ENCODE assay signal across 12 cellular contexts in the genomic region with DNA sequence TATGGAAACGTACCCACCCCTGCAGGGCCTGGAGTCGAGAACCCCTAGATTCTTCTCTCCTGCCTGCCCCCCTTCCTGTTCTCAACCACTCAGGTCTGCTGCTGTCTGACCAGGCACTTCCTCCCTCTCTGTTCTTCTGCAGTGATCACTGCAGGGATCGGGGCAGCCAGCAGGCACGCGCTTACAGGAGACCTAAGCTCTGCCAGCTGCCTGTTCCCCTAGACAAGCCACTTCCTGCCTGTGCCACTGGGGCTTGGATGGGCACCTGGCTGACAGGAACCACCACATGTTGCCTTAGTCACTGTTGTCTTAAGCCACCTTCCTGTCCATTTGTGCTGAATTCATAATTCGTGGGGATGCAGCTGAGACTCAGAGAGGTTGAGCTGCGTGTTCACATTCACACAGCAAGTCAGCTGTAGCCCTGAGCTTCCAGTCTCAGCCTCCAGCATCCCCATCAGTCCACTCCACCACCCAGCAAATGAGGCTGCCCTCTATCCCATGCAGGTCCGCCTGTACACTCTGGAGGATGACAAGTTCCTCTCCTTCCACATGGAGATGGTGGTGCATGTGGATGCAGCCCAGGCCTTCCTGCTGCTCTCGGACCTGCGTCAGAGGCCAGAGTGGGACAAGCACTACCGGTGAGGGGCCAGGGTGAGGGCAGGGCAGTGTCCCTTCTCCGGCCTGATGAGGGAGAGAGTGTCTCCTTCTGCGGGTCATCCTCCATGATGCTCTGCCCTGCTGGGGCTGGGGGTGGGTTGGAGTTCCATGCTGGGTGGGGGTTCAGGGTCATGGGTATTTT. TPM values are rescaled to one million over a fixed set of nuclear protein-coding genes. Genes with fewer than 3 reads are reported as not detected.
DNase-seq lines count a peak whose midpoint lies in the region; ATAC-seq and TF ChIP-seq lines count a peak whose summit lies in the region.
"Had no signal": no experiment of that assay in that cellular context is flagged by ENCODE, and none has a peak within 500 bp of the region (broad histone marks: within the 10 kb centered on the region; RNA-seq: fewer than 3 reads in every experiment).

No MANE protein-coding gene starts in this region.

- 93 to 95% methylated on average over 11 to 13 of the region's 13 CpGs for whole genome bisulfite sequencing in endodermal cell (ENCODE audit: insufficient coverage in 1 of 2, insufficient read length in 1 of 2), 2 experiments

- H3K9me3 ChIP-seq in Loucy (ENCODE audit: insufficient read depth, low read depth, low read length) (no peaks in the 10 kb centered on the region), endodermal cell (ENCODE audit: control insufficient read depth, low read length) (no peaks in the 10 kb centered on the region)
- H3K9me3 ChIP-seq: heart right ventricle, pancreas, SJSA1 had no signal

- DNase-seq in DMS153 treated with DMSO at 0.1 percent for 48 hours (lab: John Stamatoyannopoulos, UW; ENCODE audit: unreplicated experiment), result peak; percentile 64
- DNase-seq in activated CD8-positive, alpha-beta T cell treated with anti-CD3 and anti-CD28 coated beads for 36 hours, result peak; percentile 56
- peak; percentile 38 to 41 for DNase-seq in lung microvascular endothelial cell (ENCODE audit: low read depth in 2 of 2)
- no peak for DNase-seq in AG08395 (ENCODE audit: low spot score)
- no peak for DNase-seq in endodermal cell
- DNase-seq: anterior cingulate cortex, heart right ventricle, pancreas had no signal

- TF ChIP-seq CTCF in Loucy (conservative IDR thresholded peaks at IDR 0.05; ENCODE audit: low read length) (no peak), endodermal cell (conservative IDR thresholded peaks at IDR 0.05) (no peak)
- TF ChIP-seq CTCF in activated CD8-positive, alpha-beta T cell treated with anti-CD3 and anti-CD28 coated beads for 36 hours (IDR thresholded peaks at IDR 0.05), result no peak

- H3K9ac ChIP-seq in Loucy (ENCODE audit: low read depth, low read length, poor library complexity, severe bottlenecking) (peak overlapping the region; percentile 44), endodermal cell (ENCODE audit: extremely low read depth, low read length, poor library complexity, severe bottlenecking) (no peak overlapping the region)

- H2AFZ ChIP-seq in Loucy (ENCODE audit: low read length), result no peak overlapping the region

- peaks cover 8% of the 10 kb centered on the region; the same call in 1 of the 2 replicates for H3F3A ChIP-seq in Loucy (ENCODE audit: low read depth)

- H3K36me3 ChIP-seq in Loucy (ENCODE audit: insufficient read depth, low read length), result no peaks in the 10 kb centered on the region
- H3K36me3 ChIP-seq in endodermal cell (ENCODE audit: control insufficient read depth, insufficient read depth, low read length), result no peaks in the 10 kb centered on the region
- H3K36me3 ChIP-seq: pancreas, SJSA1 had no signal

- peak overlapping the region; percentile 16 for H3K27ac Mint-ChIP-seq in activated CD8-positive, alpha-beta T cell treated with anti-CD3 and anti-CD28 coated beads for 36 hours
- H3K27ac Mint-ChIP-seq in endodermal cell, result no peak overlapping the region

- no peaks in the 10 kb centered on the region for H3K9me3 Mint-ChIP-seq in activated CD8-positive, alpha-beta T cell treated with anti-CD3 and anti-CD28 coated beads for 36 hours
- no peaks in the 10 kb centered on the region for H3K9me3 Mint-ChIP-seq in endodermal cell

- H3K27ac ChIP-seq in endodermal cell (ENCODE audit: low read depth, low read length), result no peak overlapping the region
- H3K27ac ChIP-seq: heart right ventricle, pancreas, SJSA1 had no signal

- H3K4me3 Mint-ChIP-seq in activated CD8-positive, alpha-beta T cell treated with anti-CD3 and anti-CD28 coated beads for 36 hours, result no peak overlapping the region
- H3K4me3 Mint-ChIP-seq in endodermal cell, result no peak overlapping the region

- H3K4me3 ChIP-seq in Loucy (ENCODE audit: low read length, poor library complexity, severe bottlenecking), result peak overlapping the region; percentile 53
- no peak overlapping the region for H3K4me3 ChIP-seq in endodermal cell (ENCODE audit: low read length)
- H3K4me3 ChIP-seq: heart right ventricle, pancreas, SJSA1 had no signal

- peak; percentile 89 for ATAC-seq in activated CD8-positive, alpha-beta T cell treated with anti-CD3 and anti-CD28 coated beads for 36 hours
- ATAC-seq in HG02610 (IDR thresholded peaks at IDR 0.05; ENCODE audit: unreplicated experiment) (no peak), GM18520 (IDR thresholded peaks at IDR 0.05; ENCODE audit: unreplicated experiment) (no peak)
- ATAC-seq: heart right ventricle had no signal

- CTCF ChIA-PET in activated CD8-positive, alpha-beta T cell treated with anti-CD3 and anti-CD28 coated beads for 36 hours (lab: Charles Lee), result no interaction called here

- H3K27me3 ChIP-seq in Loucy (ENCODE audit: insufficient read depth, low read length, poor library complexity, severe bottlenecking) (no peaks in the 10 kb centered on the region), endodermal cell (ENCODE audit: control insufficient read depth, insufficient read depth, low read length, poor library complexity, severe bottlenecking) (no peaks in the 10 kb centered on the region)
- H3K27me3 ChIP-seq: heart right ventricle, pancreas, SJSA1 had no signal

- H3K79me2 ChIP-seq in Loucy (ENCODE audit: insufficient read depth, low read length), result no peaks in the 10 kb centered on the region

- H3K4me1 Mint-ChIP-seq in activated CD8-positive, alpha-beta T cell treated with anti-CD3 and anti-CD28 coated beads for 36 hours (ENCODE audit: low read depth), result peaks cover 11% of the 10 kb centered on the region
- no peaks in the 10 kb centered on the region for H3K4me1 Mint-ChIP-seq in endodermal cell

- no peaks in the 10 kb centered on the region for H3K9me2 ChIP-seq in Loucy (replicated peaks; ENCODE audit: low read depth, low read length)

- no peaks in the 10 kb centered on the region for H3K36me3 Mint-ChIP-seq in activated CD8-positive, alpha-beta T cell treated with anti-CD3 and anti-CD28 coated beads for 36 hours (ENCODE audit: low read depth)
- H3K36me3 Mint-ChIP-seq in endodermal cell (ENCODE audit: low read depth), result no peaks in the 10 kb centered on the region

- peak overlapping the region; percentile 66 for H3K4me2 ChIP-seq in Loucy (ENCODE audit: low read depth, low read length, poor library complexity, severe bottlenecking)

- POLR2A ChIA-PET in activated CD8-positive, alpha-beta T cell treated with anti-CD3 and anti-CD28 coated beads for 36 hours (lab: Charles Lee), result no interaction called here

- no peaks in the 10 kb centered on the region for H4K20me1 ChIP-seq in Loucy (ENCODE audit: insufficient read depth, low read length, poor library complexity, severe bottlenecking)

- intact Hi-C loops in activated CD8-positive, alpha-beta T cell treated with anti-CD3 and anti-CD28 coated beads for 36 hours (cut with micrococcal nuclease), result no loop called here

- no peaks in the 10 kb centered on the region for H3K27me3 Mint-ChIP-seq in activated CD8-positive, alpha-beta T cell treated with anti-CD3 and anti-CD28 coated beads for 36 hours
- no peaks in the 10 kb centered on the region for H3K27me3 Mint-ChIP-seq in endodermal cell (ENCODE audit: insufficient read depth)

- H3K4me1 ChIP-seq in Loucy (ENCODE audit: insufficient read depth, low read length, poor library complexity, severe bottlenecking) (peaks cover 36% of the 10 kb centered on the region), endodermal cell (ENCODE audit: control insufficient read depth, insufficient read depth, low read length) (no peaks in the 10 kb centered on the region)
- H3K4me1 ChIP-seq: pancreas, SJSA1 had no signal

RNA-seq across cellular contexts. Expression of a gene that starts 18.6 kb away (rescaled TPM):
- total RNA-seq in activated CD8-positive, alpha-beta T cell treated with anti-CD3 and anti-CD28 coated beads for 36 hours, result not detected
- total RNA-seq in lung microvascular endothelial cell (not detected in 2 replicates), endodermal cell (not detected)
- polyA plus RNA-seq in endodermal cell (2013, experiment 1 of 2), result 0.11 TPM
- not detected for polyA plus RNA-seq in endodermal cell (2013, experiment 2 of 2)
- total RNA-seq: SJSA1 had no signal

RNA-seq across cellular contexts. Expression of a gene that starts 36.8 kb away (rescaled TPM):
- under 1 TPM in 1 of 2 experiments, not detected in 1; 0.11 TPM for total RNA-seq in activated CD8-positive, alpha-beta T cell treated with anti-CD3 and anti-CD28 coated beads for 36 hours
- total RNA-seq in lung microvascular endothelial cell (under 0.01 TPM in 1 of 2 replicates, not detected in the other), endodermal cell (1 to 10 TPM in 1 of 2 donors, under 1 TPM in 1; 0.46 to 1.4 TPM)
- polyA plus RNA-seq in endodermal cell (2013, experiment 1 of 2), result 0.32 TPM
- polyA plus RNA-seq in endodermal cell (2013, experiment 2 of 2), result 0.62 TPM
- total RNA-seq: SJSA1 had no signal

RNA-seq across cellular contexts. Expression of a gene that starts 56.7 kb away (rescaled TPM):
- 1 to 10 TPM; 1.1 to 1.2 TPM for total RNA-seq in activated CD8-positive, alpha-beta T cell treated with anti-CD3 and anti-CD28 coated beads for 36 hours
- total RNA-seq in lung microvascular endothelial cell (0.40 and 3.1 TPM in 2 replicates), endodermal cell (1 to 10 TPM; 5.6 to 6.0 TPM)
- 1.5 TPM for polyA plus RNA-seq in endodermal cell (2013, experiment 1 of 2)
- polyA plus RNA-seq in endodermal cell (2013, experiment 2 of 2), result 1.2 TPM

Comparison
In these comparisons a context has a peak if more than half of its experiments do, and no peak if none do; other contexts are left out.
1. DNase-seq: peak in DMS153 treated with DMSO at 0.1 percent for 48 hours (single experiment), activated CD8-positive, alpha-beta T cell treated with anti-CD3 and anti-CD28 coated beads for 36 hours (single experiment) and lung microvascular endothelial cell (2 of 2); none in AG08395 (single experiment) and endodermal cell (single experiment).